1 cellular context compared by ENCODE assay signal in genomic region chr3:151086484-151087456, GRCh38.
TF ChIP-seq lines count a peak whose summit lies in the region.

No MANE protein-coding gene starts in this region.

TF ChIP-seq in WTC11, 78 proteins besides CTCF, POLR2A, EP300 and RAD21 (continued from another document):
- TF ChIP-seq USF1 (CRISPR knock-in tag; IDR thresholded peaks at IDR 0.05) = 0 out of 2 replicates have a peak, but pooled peaks have one; percentile 1
- TF ChIP-seq ZNF671 (CRISPR knock-in tag; IDR thresholded peaks at IDR 0.05) = no peak
- no peak for TF ChIP-seq ZNF416 (CRISPR knock-in tag; IDR thresholded peaks at IDR 0.05)
- peak; percentile 16; the same call in 1 of the 2 replicates for TF ChIP-seq GABPB1 (CRISPR knock-in tag; IDR thresholded peaks at IDR 0.05)
- no peak for TF ChIP-seq CREB1 (CRISPR knock-in tag; IDR thresholded peaks at IDR 0.05)
- TF ChIP-seq SMAD3 (CRISPR knock-in tag; IDR thresholded peaks at IDR 0.05; ENCODE audit: borderline replicate concordance) = no peak
- TF ChIP-seq ESRRA (CRISPR knock-in tag; IDR thresholded peaks at IDR 0.05; ENCODE audit: borderline replicate concordance) = no peak
- TF ChIP-seq RORB (CRISPR knock-in tag; IDR thresholded peaks at IDR 0.05) = no peak
- TF ChIP-seq SP1 (CRISPR knock-in tag; conservative IDR thresholded peaks at IDR 0.05) = no peak
- no peak for TF ChIP-seq ATF3 (CRISPR knock-in tag; conservative IDR thresholded peaks at IDR 0.05)
- no peak for TF ChIP-seq ZNF512 (CRISPR knock-in tag; IDR thresholded peaks at IDR 0.05; ENCODE audit: borderline replicate concordance)
- TF ChIP-seq ZNF317 (CRISPR knock-in tag; IDR thresholded peaks at IDR 0.05; ENCODE audit: borderline replicate concordance, low read depth) = no peak
